In genomic region chr1:211333906-211334305, GRCh38 we compare ENCODE assay signal across 17 cellular contexts. TPM values are rescaled to one million over a fixed set of nuclear protein-coding genes. Genes with fewer than 3 reads are reported as not detected.
DNase-seq lines count a peak whose midpoint lies in the region; ATAC-seq and TF ChIP-seq lines count a peak whose summit lies in the region.
"Had no signal": no experiment of that assay in that cellular context is flagged by ENCODE, and none has a peak within 500 bp of the region (broad histone marks: within the 10 kb centered on the region; RNA-seq: fewer than 3 reads in every experiment).

No MANE protein-coding gene starts in this region.

- H4K20me1 ChIP-seq in hepatocyte (ENCODE audit: insufficient read depth, poor library complexity, severe bottlenecking): no peaks in the 10 kb centered on the region

- peaks cover 56% of the 10 kb centered on the region for H3K79me2 ChIP-seq in hepatocyte

- no peaks in the 10 kb centered on the region for H3K27me3 ChIP-seq in CD4-positive, alpha-beta T cell (ENCODE audit: control insufficient read depth, insufficient read depth, low read length)
- H3K27me3 ChIP-seq in hepatocyte: no peaks in the 10 kb centered on the region
- H3K27me3 ChIP-seq: BLaER1 treated with 17β-estradiol and CSF1 and Interleukin-3, amounts not matched to agents 10 nM and 100 nM; vagina had no signal

- no peaks in the 10 kb centered on the region for H3K9me3 Mint-ChIP-seq in CD4-positive, alpha-beta T cell
- H3K9me3 Mint-ChIP-seq in activated CD4-positive, alpha-beta memory T cell treated with anti-CD3 and anti-CD28 coated beads for 36 hours: no peaks in the 10 kb centered on the region
- H3K9me3 Mint-ChIP-seq in memory B cell: no peaks in the 10 kb centered on the region

- no peak overlapping the region for H3K4me2 ChIP-seq in hepatocyte

- no peak overlapping the region for H2AFZ ChIP-seq in hepatocyte

- POLR2A ChIA-PET in CD4-positive, alpha-beta T cell (lab: Charles Lee): interaction anchor here (0.6 kb wide), 1 partner anchor 10 kb away, joined by 3 read pairs; no protein-coding TSS in a partner anchor
- POLR2A ChIA-PET in activated CD4-positive, alpha-beta memory T cell treated with anti-CD3 and anti-CD28 coated beads for 36 hours (lab: Charles Lee): no interaction called here

- no peak overlapping the region for H3K4me3 ChIP-seq in hepatocyte
- H3K4me3 ChIP-seq: BLaER1 treated with 17β-estradiol and CSF1 and Interleukin-3, amounts not matched to agents 10 nM and 100 nM; vagina had no signal

- 63% methylated on average over 1 of the region's 1 CpG for WGBS in hepatocyte (ENCODE audit: low lambda C conversion rate, missing lambda C conversion rate)

- peaks cover 8% of the 10 kb centered on the region for H3K4me1 ChIP-seq in hepatocyte (ENCODE audit: insufficient read depth)

- H3K9me2 ChIP-seq in hepatocyte (replicated peaks; ENCODE audit: insufficient read depth): no peaks in the 10 kb centered on the region

- CTCF ChIA-PET in CD4-positive, alpha-beta T cell (lab: Charles Lee): no interaction called here
- CTCF ChIA-PET in activated CD4-positive, alpha-beta memory T cell treated with anti-CD3 and anti-CD28 coated beads for 36 hours (lab: Charles Lee): interaction anchor here (1.2 to 2.8 kb wide), 2 partner anchors 8 to 11 kb away, joined by 3 to 17 read pairs; no protein-coding TSS in a partner anchor

- H3K36me3 Mint-ChIP-seq in CD4-positive, alpha-beta T cell (ENCODE audit: low read depth): peaks cover 10% of the 10 kb centered on the region
- H3K36me3 Mint-ChIP-seq in activated CD4-positive, alpha-beta memory T cell treated with anti-CD3 and anti-CD28 coated beads for 36 hours: peaks cover 11% of the 10 kb centered on the region
- peaks cover 15% of the 10 kb centered on the region for H3K36me3 Mint-ChIP-seq in memory B cell

- no peak for DNase-seq in CD4-positive, alpha-beta T cell
- DNase-seq in DMS53 (lab: John Stamatoyannopoulos, UW) (peak; percentile 99), memory B cell (ENCODE audit: low spot score in 2 of 2) (no peak), hepatocyte (ENCODE audit: low spot score) (no peak), NOMO-1 (lab: John Stamatoyannopoulos, UW; ENCODE audit: unreplicated experiment in 2 of 2) (no peak)
- no peak for DNase-seq in activated CD4-positive, alpha-beta memory T cell treated with anti-CD3 and anti-CD28 coated beads for 36 hours
- DNase-seq: amygdala; EL; erythroblast; H7; kidney; MV-4-11; NK-92 treated with Interleukin-12 subunit alpha and Interleukin-12 subunit beta, amount 100 ng/mL, for 24 hours had no signal

- intact Hi-C loops in CD4-positive, alpha-beta T cell (cut with DNase I, micrococcal nuclease): no loop called here
- intact Hi-C loops in activated CD4-positive, alpha-beta memory T cell treated with anti-CD3 and anti-CD28 coated beads for 36 hours (cut with micrococcal nuclease): no loop called here

- H3K27ac Mint-ChIP-seq in CD4-positive, alpha-beta T cell: peak overlapping the region; percentile 83
- H3K27ac Mint-ChIP-seq in activated CD4-positive, alpha-beta memory T cell treated with anti-CD3 and anti-CD28 coated beads for 36 hours: peak overlapping the region; percentile 0
- H3K27ac Mint-ChIP-seq in memory B cell: peak overlapping the region; percentile 88
- H3K27ac Mint-ChIP-seq: progenitor cell of endocrine pancreas had no signal

- no peaks in the 10 kb centered on the region for H3K27me3 Mint-ChIP-seq in CD4-positive, alpha-beta T cell
- H3K27me3 Mint-ChIP-seq in activated CD4-positive, alpha-beta memory T cell treated with anti-CD3 and anti-CD28 coated beads for 36 hours: no peaks in the 10 kb centered on the region
- H3K27me3 Mint-ChIP-seq in memory B cell: no peaks in the 10 kb centered on the region

- no peak overlapping the region for H3K4me3 Mint-ChIP-seq in CD4-positive, alpha-beta T cell
- no peak overlapping the region for H3K4me3 Mint-ChIP-seq in activated CD4-positive, alpha-beta memory T cell treated with anti-CD3 and anti-CD28 coated beads for 36 hours
- H3K4me3 Mint-ChIP-seq in memory B cell: peak overlapping the region; percentile 35

- peak overlapping the region; percentile 22 for H3K27ac ChIP-seq in CD4-positive, alpha-beta T cell (ENCODE audit: low read depth, low read length)
- no peak overlapping the region for H3K27ac ChIP-seq in hepatocyte
- H3K27ac ChIP-seq: BLaER1 treated with 17β-estradiol and CSF1 and Interleukin-3, amounts not matched to agents 10 nM and 100 nM; vagina had no signal

- H3K4me1 Mint-ChIP-seq in CD4-positive, alpha-beta T cell (ENCODE audit: low read depth): peaks cover 92% of the 10 kb centered on the region
- H3K4me1 Mint-ChIP-seq in activated CD4-positive, alpha-beta memory T cell treated with anti-CD3 and anti-CD28 coated beads for 36 hours (ENCODE audit: low read depth): peaks cover 89% of the 10 kb centered on the region
- H3K4me1 Mint-ChIP-seq in memory B cell: peaks cover 73% of the 10 kb centered on the region

- H3K36me3 ChIP-seq in hepatocyte (replicated peaks; ENCODE audit: insufficient read depth, low read depth): no peaks in the 10 kb centered on the region
- H3K36me3 ChIP-seq: vagina had no signal

- no peak for ATAC-seq in CD4-positive, alpha-beta T cell (ENCODE audit: poor library complexity)
- ATAC-seq in memory B cell (ENCODE audit: low read depth) (no peak), GM19452 (IDR thresholded peaks at IDR 0.05; ENCODE audit: unreplicated experiment) (no peak)

- no peak for TF ChIP-seq CTCF in CD4-positive, alpha-beta T cell (IDR thresholded peaks at IDR 0.05)
- no peak for TF ChIP-seq CTCF in hepatocyte (IDR thresholded peaks at IDR 0.05; ENCODE audit: poor library complexity)

- H3K9me3 ChIP-seq in CD4-positive, alpha-beta T cell (ENCODE audit: control insufficient read depth, low read length): no peaks in the 10 kb centered on the region
- no peaks in the 10 kb centered on the region for H3K9me3 ChIP-seq in hepatocyte (ENCODE audit: low read depth)
- H3K9me3 ChIP-seq: BLaER1 treated with 17β-estradiol and CSF1 and Interleukin-3, amounts not matched to agents 10 nM and 100 nM; vagina had no signal

RNA-seq across cellular contexts. Expression of gene TRAF5, which starts 7.3 kb away (rescaled TPM):
- 10 to 100 TPM; 21.9 to 23.2 TPM for total RNA-seq in CD4-positive, alpha-beta T cell
- total RNA-seq in activated CD4-positive, alpha-beta memory T cell treated with anti-CD3 and anti-CD28 coated beads for 36 hours: 10 to 100 TPM; 42.5 to 44.6 TPM
- 8.3 and 8.8 TPM in 2 replicates for total RNA-seq in hepatocyte
- polyA plus RNA-seq in hepatocyte: 3.9 and 5.5 TPM in 2 replicates

Comparison
In these comparisons a context has a peak if more than half of its experiments do, and no peak if none do; other contexts are left out.
1. H3K27ac Mint-ChIP-seq: peak in every context shown above with its lines; median percentile 88 in memory B cell; 83 in CD4-positive, alpha-beta T cell; 0 in activated CD4-positive, alpha-beta memory T cell treated with anti-CD3 and anti-CD28 coated beads for 36 hours.